In the genomic region with DNA sequence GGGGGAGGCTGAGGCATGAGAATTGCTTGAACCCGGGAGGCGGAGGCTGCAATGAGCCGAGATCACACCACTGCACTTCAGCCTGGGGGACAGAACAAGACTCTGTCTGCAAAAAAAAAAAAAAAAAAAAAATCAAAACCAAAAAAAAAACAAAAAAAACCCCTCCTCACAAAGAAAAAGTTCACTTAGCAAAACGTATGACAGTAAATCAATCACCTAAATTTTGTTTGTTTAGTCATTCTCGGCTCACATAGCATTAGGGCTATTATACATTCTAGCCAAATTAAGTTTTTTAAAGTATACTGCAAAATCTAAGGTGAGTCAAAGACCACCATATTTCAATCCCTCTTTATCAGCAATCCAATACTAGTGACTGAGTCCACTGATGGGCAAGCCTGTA, we compare ENCODE assay signal across 1 cellular context.
TF ChIP-seq lines count a peak whose summit lies in the region.

No MANE protein-coding gene starts in this region.

TF ChIP-seq in HEK293T, 16 proteins besides CTCF, POLR2A, EP300 and RAD21 (continued from another document):
- no peak for TF ChIP-seq ARNT (IDR thresholded peaks at IDR 0.05)
